Comparison of ENCODE assay signal across 13 cellular contexts in the genomic region with DNA sequence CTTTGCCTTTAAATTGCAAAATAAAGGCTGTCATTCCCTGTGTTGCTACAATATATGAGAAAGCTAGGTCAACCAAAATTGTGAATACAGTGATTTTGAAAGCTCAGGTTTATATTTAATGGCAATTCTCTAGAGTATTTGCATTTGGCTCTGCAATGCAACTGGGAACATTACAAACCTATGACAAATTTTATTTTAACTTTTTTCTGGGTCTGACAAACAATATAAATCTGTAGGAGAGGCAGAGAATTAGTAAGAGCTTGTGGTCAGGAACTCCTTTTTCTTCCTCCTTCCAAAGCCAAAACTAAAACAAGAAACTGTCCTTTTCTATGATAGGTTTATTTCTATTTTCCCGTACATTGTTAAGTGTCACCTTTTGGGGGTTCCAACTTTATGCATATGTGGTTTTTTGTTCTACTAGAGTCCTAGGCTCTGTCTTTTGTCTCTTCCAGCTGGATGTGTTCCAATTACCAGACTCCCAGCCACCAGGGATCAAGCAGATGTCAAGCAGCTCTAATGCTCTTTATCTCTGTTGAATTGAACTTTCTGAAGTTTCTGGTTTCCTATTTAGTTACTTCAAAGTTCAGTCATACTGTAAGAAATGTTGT.
DNase-seq lines count a peak whose midpoint lies in the region; ATAC-seq, FAIRE-seq and TF ChIP-seq lines count a peak whose summit lies in the region.
"Had no signal": no experiment of that assay in that cellular context is flagged by ENCODE, and none has a peak within 500 bp of the region (broad histone marks: within the 10 kb centered on the region; RNA-seq: fewer than 3 reads in every experiment).

No MANE protein-coding gene starts in this region.

- FAIRE-seq in endothelial cell of umbilical vein (lab: Jason Lieb, UNC): peak; percentile 47

- peaks cover 21% of the 10 kb centered on the region for H3K4me1 Mint-ChIP-seq in nephron
- peaks cover 8 to 13% (median 11%) of the 10 kb centered on the region in 3 donors for H3K4me1 Mint-ChIP-seq in T-cell

- H3K9me1 ChIP-seq in endothelial cell of umbilical vein (replicated peaks; ENCODE audit: control insufficient read depth, extremely low read depth, insufficient read depth, low read length): no peaks in the 10 kb centered on the region

- H3K36me3 Mint-ChIP-seq in nephron (ENCODE audit: low read depth) (peaks cover 45% of the 10 kb centered on the region), T-cell (peaks cover 24% of the 10 kb centered on the region)

- H3K27ac Mint-ChIP-seq in nephron: peak overlapping the region; percentile 22 to 66 (median 61)
- peak overlapping the region in 1 of 2 donors; percentile 62 for H3K27ac Mint-ChIP-seq in T-cell

- H3K79me2 ChIP-seq in endothelial cell of umbilical vein (ENCODE audit: control insufficient read depth, insufficient read depth, low read length): no peaks in the 10 kb centered on the region

- TF ChIP-seq CTCF in endothelial cell of umbilical vein (IDR thresholded peaks at IDR 0.05; ENCODE audit: extremely low read depth in 1 of 2, insufficient read depth in 1 of 2, low read depth in 1 of 2, low read length in 2 of 2): no peak
- TF ChIP-seq CTCF in nephron (IDR thresholded peaks at IDR 0.05; ENCODE audit: unreplicated experiment in 3 of 3): no peak
- TF ChIP-seq CTCF in coronary artery (IDR thresholded peaks at IDR 0.05): no peak

- H3K9me3 Mint-ChIP-seq in nephron (no peaks in the 10 kb centered on the region), T-cell (no peaks in the 10 kb centered on the region)

- no peaks in the 10 kb centered on the region for H3K4me1 ChIP-seq in endothelial cell of umbilical vein (ENCODE audit: control insufficient read depth, extremely low read depth, insufficient read depth, low read length)
- H3K4me1 ChIP-seq: prostate gland had no signal

- H3K4me3 ChIP-seq in endothelial cell of umbilical vein (replicated peaks in 1 of 3; ENCODE audit: insufficient read depth in 1 of 3, low read depth in 1 of 3, low read length in 3 of 3) (no peak overlapping the region), coronary artery (no peak overlapping the region)
- H3K4me3 ChIP-seq: body of pancreas, prostate gland had no signal

- BruUV-seq in endothelial cell of umbilical vein (replicated peaks; lab: Mats Ljungman, UMichigan): no TSS peak

- no peak overlapping the region for H3K9ac ChIP-seq in endothelial cell of umbilical vein (replicated peaks; ENCODE audit: extremely low read depth, insufficient read depth, low read length)

- POLR2A ChIA-PET in endothelial cell of umbilical vein (lab: Charles Lee): no interaction called here
- POLR2A ChIA-PET in T-cell (lab: Charles Lee): interaction anchor here in 1 of 2 donors (0.6 kb wide), 1 partner anchor 268 kb away, joined by 5 read pairs; no protein-coding TSS in a partner anchor

- no peak overlapping the region for H3K27ac ChIP-seq in endothelial cell of umbilical vein (ENCODE audit: insufficient read depth, low read depth, low read length)
- no peak overlapping the region for H3K27ac ChIP-seq in coronary artery
- H3K27ac ChIP-seq: body of pancreas, prostate gland had no signal

- no peak overlapping the region for H3K4me2 ChIP-seq in endothelial cell of umbilical vein (ENCODE audit: insufficient read depth, low read length)

- CTCF ChIA-PET in endothelial cell of umbilical vein (lab: Charles Lee) (no interaction called here), T-cell (lab: Charles Lee) (interaction anchor here in 1 of 2 donors (0.6 kb wide), 1 partner anchor 417 kb away, joined by 3 read pairs; no protein-coding TSS in a partner anchor)

- DNase-seq in EH (ENCODE audit: low read depth): peak; percentile 34
- DNase-seq in NCI-H226: peak; percentile 61
- no peak for DNase-seq in endothelial cell of umbilical vein (ENCODE audit: low read depth, low spot score)
- no peak for DNase-seq in coronary artery (ENCODE audit: low spot score)
- no peak for DNase-seq in T-cell
- DNase-seq: body of pancreas, kidney glomerular epithelial cell, NCI-H2227 treated with DMSO at 0.1 percent for 48 hours, RPMI8226 had no signal

- H3K36me3 ChIP-seq in endothelial cell of umbilical vein (ENCODE audit: control insufficient read depth in 2 of 2, extremely low read depth in 1 of 2, insufficient read depth in 2 of 2, low read length in 2 of 2): peaks cover 0 to 2% of the 10 kb centered on the region in 2 experiments
- H3K36me3 ChIP-seq: prostate gland had no signal

- H4K20me1 ChIP-seq in endothelial cell of umbilical vein (replicated peaks; ENCODE audit: control insufficient read depth, extremely low read depth, insufficient read depth, low read length): no peaks in the 10 kb centered on the region

- no peak overlapping the region for H3K4me3 Mint-ChIP-seq in nephron
- H3K4me3 Mint-ChIP-seq in T-cell: no peak overlapping the region

- no peaks in the 10 kb centered on the region for H3K9me3 ChIP-seq in endothelial cell of umbilical vein (replicated peaks; ENCODE audit: control insufficient read depth, insufficient read depth, low read length)
- H3K9me3 ChIP-seq: body of pancreas, prostate gland had no signal

- no peak overlapping the region for H2AFZ ChIP-seq in endothelial cell of umbilical vein (ENCODE audit: low read depth, low read length)

- dilution Hi-C loops in endothelial cell of umbilical vein (cut with MboI; ENCODE audit: extremely low pct_ligation_motif_present, low sequenced_read_pairs): no loop called here

- H3K27me3 Mint-ChIP-seq in nephron (ENCODE audit: low read depth) (no peaks in the 10 kb centered on the region), T-cell (no peaks in the 10 kb centered on the region)

- intact Hi-C loops in endothelial cell of umbilical vein (cut with micrococcal nuclease): no loop called here

- no peak for TF ChIP-seq POLR2A in endothelial cell of umbilical vein (IDR thresholded peaks at IDR 0.05; ENCODE audit: low read depth, low read length)

- ATAC-seq in T-cell (replicated peaks in 1 of 4) (no peak), GM19035 (IDR thresholded peaks at IDR 0.05; ENCODE audit: unreplicated experiment) (no peak)
- ATAC-seq: body of pancreas, esophagus mucosa had no signal

- H3K27me3 ChIP-seq in endothelial cell of umbilical vein (ENCODE audit: control insufficient read depth in 2 of 2, insufficient read depth in 2 of 2, low read length in 2 of 2): no peaks in the 10 kb centered on the region
- H3K27me3 ChIP-seq: body of pancreas had no signal

TF ChIP-seq in endothelial cell of umbilical vein, 7 proteins besides CTCF, POLR2A, EP300 and RAD21:
- TF ChIP-seq FOS (IDR thresholded peaks at IDR 0.05; ENCODE audit: borderline replicate concordance, insufficient read depth, low read length) (no peak), GATA2 (IDR thresholded peaks at IDR 0.05; ENCODE audit: insufficient read depth, insufficient read length, low read depth, low read length) (no peak), MYC (IDR thresholded peaks at IDR 0.05; ENCODE audit: low read depth, low read length) (no peak), EZH2 (IDR thresholded peaks at IDR 0.05; ENCODE audit: borderline replicate concordance, low read depth, low read length, severe bottlenecking) (no peak), POLR2AphosphoS5 (IDR thresholded peaks at IDR 0.05; ENCODE audit: insufficient read depth, low read depth, low read length) (no peak), JUN (IDR thresholded peaks at IDR 0.05; ENCODE audit: borderline replicate concordance, insufficient read depth, insufficient read length, low read depth) (no peak)
- TF ChIP-seq, protein P1, sequence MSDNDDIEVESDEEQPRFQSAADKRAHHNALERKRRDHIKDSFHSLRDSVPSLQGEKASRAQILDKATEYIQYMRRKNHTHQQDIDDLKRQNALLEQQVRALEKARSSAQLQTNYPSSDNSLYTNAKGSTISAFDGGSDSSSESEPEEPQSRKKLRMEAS (IDR thresholded peaks at IDR 0.05; ENCODE audit: insufficient read depth, insufficient read length): no peak

Comparison
In these comparisons a context has a peak if more than half of its experiments do, and no peak if none do; other contexts are left out.
1. DNase-seq: peak in EH (single experiment) and NCI-H226 (single experiment); none in endothelial cell of umbilical vein (single experiment), coronary artery (single experiment) and T-cell (0 of 34).